Comparison of ENCODE assay signal across 8 cellular contexts in the genomic region with DNA sequence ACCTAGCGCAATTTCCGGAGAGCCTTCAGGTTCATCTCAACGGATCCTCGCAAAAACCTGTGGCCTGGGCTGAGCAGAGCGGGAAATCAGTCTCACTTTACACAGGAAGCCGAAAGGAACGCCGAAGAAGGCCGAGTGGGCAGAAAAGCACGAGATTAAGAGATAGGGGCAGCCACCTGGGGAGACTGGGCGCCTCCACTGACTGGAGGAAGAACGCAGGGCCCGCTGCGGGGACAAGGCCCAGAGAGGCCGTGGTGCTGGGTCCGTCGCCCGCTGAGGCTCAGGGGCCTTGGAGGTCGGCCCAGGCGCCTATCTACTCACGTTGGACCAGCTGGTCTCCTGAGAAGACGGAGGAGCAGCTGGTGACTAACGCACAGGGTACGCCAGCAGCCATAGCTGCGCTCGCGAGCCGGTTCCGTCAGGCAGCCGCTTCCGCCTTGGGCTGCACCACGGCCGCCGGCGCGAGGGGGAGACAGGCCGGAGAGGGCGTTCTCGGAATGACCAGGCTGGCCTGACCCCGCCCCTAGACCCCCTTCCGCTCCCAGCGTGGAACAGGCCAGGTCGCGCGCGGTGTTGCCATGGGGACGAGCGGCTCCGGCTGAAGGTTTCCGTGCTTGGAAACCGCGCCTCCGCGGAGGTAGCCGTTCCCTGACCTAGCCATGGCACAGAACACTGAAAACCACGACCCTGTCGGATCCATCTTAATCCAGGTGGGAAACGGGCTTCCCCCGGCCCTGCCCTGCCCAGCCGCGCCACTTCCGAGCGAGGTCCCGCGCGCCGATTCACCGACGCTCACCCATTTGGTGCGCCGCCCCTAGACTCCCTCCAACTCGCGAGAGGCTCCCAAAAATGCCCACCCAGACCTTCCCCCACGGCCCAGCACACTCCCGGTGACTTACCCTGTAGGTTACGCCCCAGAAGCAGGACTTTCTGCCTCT. TPM values are rescaled to one million over a fixed set of nuclear protein-coding genes. Genes with fewer than 3 reads are reported as not detected.
DNase-seq lines count a peak whose midpoint lies in the region; ATAC-seq and TF ChIP-seq lines count a peak whose summit lies in the region.

A gene with protein sequence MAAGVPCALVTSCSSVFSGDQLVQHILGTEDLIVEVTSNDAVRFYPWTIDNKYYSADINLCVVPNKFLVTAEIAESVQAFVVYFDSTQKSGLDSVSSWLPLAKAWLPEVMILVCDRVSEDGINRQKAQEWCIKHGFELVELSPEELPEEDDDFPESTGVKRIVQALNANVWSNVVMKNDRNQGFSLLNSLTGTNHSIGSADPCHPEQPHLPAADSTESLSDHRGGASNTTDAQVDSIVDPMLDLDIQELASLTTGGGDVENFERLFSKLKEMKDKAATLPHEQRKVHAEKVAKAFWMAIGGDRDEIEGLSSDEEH (minus strand): TSS at position 424 of the 938 bp plus-strand sequence. CDS start 30 bp downstream, at position 394.
A gene (plus strand): TSS at position 549 of the 938 bp plus-strand sequence. CDS start 111 bp downstream, at position 660.

- H3K27me3 ChIP-seq in ovary (no peaks in the 10 kb centered on the region), tibial artery (no peaks in the 10 kb centered on the region)

- H3K4me1 ChIP-seq in ovary (ENCODE audit: insufficient read depth) (peaks cover 5% of the 10 kb centered on the region), tibial artery (peaks cover 0 to 23% (median 10%) of the 10 kb centered on the region in 4 donors)

- H3K27ac ChIP-seq in ovary, result peak within 1 kb of the TSS; percentile 10 to 25
- peak within 1 kb of the TSS; percentile 73 to 88 for H3K27ac ChIP-seq in tibial artery

- peak; percentile 94 for ATAC-seq in HG02678 (IDR thresholded peaks at IDR 0.05; ENCODE audit: unreplicated experiment)
- ATAC-seq in Right ventricle myocardium superior (ENCODE audit: poor library complexity), result peak; percentile 100

- H3K4me3 ChIP-seq in GM12864 (ENCODE audit: low read depth, low read length), result peak within 1 kb of the TSS; percentile 75
- H3K4me3 ChIP-seq in ovary, result peak within 1 kb of the TSS; percentile 81
- peak within 1 kb of the TSS; percentile 64 to 81 for H3K4me3 ChIP-seq in tibial artery

- H3K36me3 ChIP-seq in ovary (no peaks in the 10 kb centered on the region), tibial artery (no peaks in the 10 kb centered on the region)

- peak; percentile 44 for TF ChIP-seq POLR2A in ovary (IDR thresholded peaks at IDR 0.05)

- H3K9me3 ChIP-seq in ovary (no peaks in the 10 kb centered on the region), tibial artery (no peaks in the 10 kb centered on the region)

- no peak for TF ChIP-seq CTCF in GM12864 (IDR thresholded peaks at IDR 0.05; ENCODE audit: low read depth, low read length, missing control alignments)
- TF ChIP-seq CTCF in ovary (IDR thresholded peaks at IDR 0.05), result peak in 2 of 3 donors; percentile 27 to 52
- TF ChIP-seq CTCF in tibial artery (IDR thresholded peaks at IDR 0.05), result peak in 1 of 2 experiments; percentile 14

- intact Hi-C loops in Right ventricle myocardium superior (cut with DNase I), result loop anchor here (10.0 kb wide), 1 partner anchor 180 kb away; no protein-coding TSS in a partner anchor
- intact Hi-C loops in ovary (cut with DNase I), result loop anchor here in 1 of 4 donors (10.0 kb wide), 1 partner anchor 190 kb away; a partner anchor contains a TSS
- intact Hi-C loops in tibial artery (cut with DNase I; ENCODE audit: low total_unique reads), result no loop called here

- no peak for TF ChIP-seq EP300 in ovary (IDR thresholded peaks at IDR 0.05)

- WGBS in ovary, 3 donors, result 0 to 1% (median 0%) methylated on average over 61 to 76 of the region's 76 CpGs

- DNase-seq in GM12864 (ENCODE audit: low read depth) (peak; percentile 86), NCI-H1105 treated with DMSO at 0.1 percent for 48 hours (lab: John Stamatoyannopoulos, UW) (peak; percentile 96), SKM-1 treated with dmso at 0.1 percent for 144 hours (lab: John Stamatoyannopoulos, UW; ENCODE audit: unreplicated experiment) (peak; percentile 90), Right ventricle myocardium superior (peak; percentile 99), ovary (peak; percentile 97 to 99 (median 98)), tibial artery (peak; percentile 96 to 98)
- DNase-seq in activated naive CD8-positive, alpha-beta T cell treated with anti-CD3 and anti-CD28 coated beads, Interleukin-2, amount 50 U/mL, for 16 hours (ENCODE audit: low read depth, low spot score), result peak; percentile 95

RNA-seq across cellular contexts. Expression of the first gene that starts in this region (rescaled TPM):
- total RNA-seq in Right ventricle myocardium superior (18.1 TPM), ovary (10 to 100 TPM; 17.8 to 37.1 (median 22.8) TPM)
- 10 to 100 TPM in 1 of 2 donors, 1 to 10 TPM in 1; 7.8 to 25.3 TPM for polyA plus RNA-seq in ovary

RNA-seq across cellular contexts. Expression of the second gene that starts in this region (rescaled TPM):
- 1.6 TPM for total RNA-seq in Right ventricle myocardium superior
- 1 to 10 TPM in 3 of 7 donors, under 1 TPM in 4; 0.56 to 10.0 (median 0.95) TPM for total RNA-seq in ovary
- under 1 TPM; 0.54 to 0.78 TPM for polyA plus RNA-seq in ovary

Comparison
In these comparisons a context has a peak if more than half of its experiments do, and no peak if none do; other contexts are left out.
1. Peak in every context shown above with its lines: DNase-seq, ATAC-seq, H3K4me3 ChIP-seq and H3K27ac ChIP-seq.